Comparison of ENCODE assay signal across 35 cellular contexts in genomic region chr18:22699629-22700028, GRCh38.
"Had no signal": no experiment of that assay in that cellular context is flagged by ENCODE, and none has a peak within 500 bp of the region (broad histone marks: within the 10 kb centered on the region; RNA-seq: fewer than 3 reads in every experiment).

No MANE protein-coding gene starts in this region.

- H3K27me3 Mint-ChIP-seq: activated CD4-positive, alpha-beta memory T cell treated with anti-CD3 and anti-CD28 coated beads, Interleukin-2, amount 10 ng/mL, durations not matched to agents 7 days and 5 days; activated CD8-positive, alpha-beta memory T cell treated with anti-CD3 and anti-CD28 coated beads, Interleukin-2, amount 10 ng/mL, durations not matched to agents 7 days and 5 days had no signal

- H3K4me3 Mint-ChIP-seq: activated CD4-positive, alpha-beta memory T cell treated with anti-CD3 and anti-CD28 coated beads, Interleukin-2, amount 10 ng/mL, durations not matched to agents 7 days and 5 days; activated CD8-positive, alpha-beta memory T cell treated with anti-CD3 and anti-CD28 coated beads, Interleukin-2, amount 10 ng/mL, durations not matched to agents 7 days and 5 days; activated naive CD4-positive, alpha-beta T cell treated with anti-CD3 and anti-CD28 coated beads, Interleukin-2, amount 10 ng/mL, durations not matched to agents 7 days and 5 days; activated naive CD8-positive, alpha-beta T cell; activated naive CD8-positive, alpha-beta T cell treated with anti-CD3 and anti-CD28 coated beads, Interleukin-2, amount 50 U/mL, for 24 hours; brain had no signal

- ATAC-seq: activated CD8-positive, alpha-beta memory T cell treated with anti-CD3 and anti-CD28 coated beads, Interleukin-2, amount 10 ng/mL, durations not matched to agents 7 days and 5 days; activated naive CD8-positive, alpha-beta T cell treated with anti-CD3 and anti-CD28 coated beads, Interleukin-2, amount 50 U/mL, for 24 hours; Right ventricle myocardium inferior had no signal

- H3K27ac ChIP-seq: PC-9, RWPE1, WERI-Rb-1 had no signal

- FAIRE-seq: bronchial epithelial cell, RCC 7860 had no signal

- H3K36me3 ChIP-seq: WERI-Rb-1 had no signal

- H3K4me3 ChIP-seq: PC-9 had no signal

- H3K36me3 Mint-ChIP-seq: activated CD8-positive, alpha-beta memory T cell treated with anti-CD3 and anti-CD28 coated beads, Interleukin-2, amount 10 ng/mL, durations not matched to agents 7 days and 5 days; activated naive CD4-positive, alpha-beta T cell treated with anti-CD3 and anti-CD28 coated beads, Interleukin-2, amount 10 ng/mL, durations not matched to agents 7 days and 5 days; activated naive CD8-positive, alpha-beta T cell; brain had no signal

- H3K9me3 Mint-ChIP-seq: activated CD4-positive, alpha-beta memory T cell treated with anti-CD3 and anti-CD28 coated beads, Interleukin-2, amount 10 ng/mL, durations not matched to agents 7 days and 5 days; activated naive CD4-positive, alpha-beta T cell treated with anti-CD3 and anti-CD28 coated beads, Interleukin-2, amount 10 ng/mL, durations not matched to agents 7 days and 5 days; activated naive CD8-positive, alpha-beta T cell treated with anti-CD3 and anti-CD28 coated beads, Interleukin-2, amount 50 U/mL, for 24 hours had no signal

- DNase-seq: activated CD4-positive, alpha-beta memory T cell treated with anti-CD3 and anti-CD28 coated beads, Interleukin-2, amount 10 ng/mL, durations not matched to agents 7 days and 5 days; activated CD4-positive, alpha-beta T cell treated with anti-CD3 and anti-CD28 coated beads for 1 hour; activated CD4-positive, alpha-beta T cell treated with anti-CD3 and anti-CD28 coated beads for 48 hours; activated CD4-positive, CD25-positive, alpha-beta regulatory T cell; activated CD8-positive, alpha-beta memory T cell treated with anti-CD3 and anti-CD28 coated beads for 24 hours; activated CD8-positive, alpha-beta memory T cell treated with anti-CD3 and anti-CD28 coated beads, Interleukin-2, amount 10 ng/mL, durations not matched to agents 7 days and 5 days; activated CD8-positive, alpha-beta memory T cell treated with anti-CD3 and anti-CD28 coated beads, Interleukin-2, amount 50 U/mL, for 48 hours; activated effector memory CD4-positive, alpha-beta T cell treated with Interleukin-2 at 50 U/mL for 16 hours; activated naive CD4-positive, alpha-beta T cell treated with anti-CD3 and anti-CD28 coated beads, Interleukin-2, amount 10 ng/mL, durations not matched to agents 7 days and 5 days; activated naive CD8-positive, alpha-beta T cell treated with anti-CD3 and anti-CD28 coated beads, Interleukin-2, amount 50 U/mL, for 24 hours; activated T-cell treated with anti-CD3 and anti-CD28 coated beads, Interleukin-2, amount 50 U/mL, for 48 hours; anterior cingulate cortex; caudate nucleus; cerebellar nuclear complex; NCI-H1105; NCI-H1417 treated with DMSO at 0.1 percent for 48 hours; NCI-H187 treated with DMSO at 0.1 percent for 48 hours; NCI-H2081; NCI-H2171 treated with DMSO at 0.1 percent for 48 hours; NCI-H2227 treated with DMSO at 0.1 percent for 48 hours; NCI-H446 treated with DMSO at 0.1 percent for 48 hours; NCI-H524; NCI-H69; NK-92 treated with Interleukin-12 subunit alpha and Interleukin-12 subunit beta, amount 100 ng/mL, for 24 hours; PC-9; SW 1271; T-helper 1 cell; T1000; WERI-Rb-1 had no signal

- H3K4me2 ChIP-seq: PC-9 had no signal

- H3K4me1 Mint-ChIP-seq: activated CD4-positive, alpha-beta memory T cell treated with anti-CD3 and anti-CD28 coated beads, Interleukin-2, amount 10 ng/mL, durations not matched to agents 7 days and 5 days; activated CD8-positive, alpha-beta memory T cell treated with anti-CD3 and anti-CD28 coated beads, Interleukin-2, amount 10 ng/mL, durations not matched to agents 7 days and 5 days; activated naive CD4-positive, alpha-beta T cell treated with anti-CD3 and anti-CD28 coated beads, Interleukin-2, amount 10 ng/mL, durations not matched to agents 7 days and 5 days; activated naive CD8-positive, alpha-beta T cell treated with anti-CD3 and anti-CD28 coated beads, Interleukin-2, amount 50 U/mL, for 24 hours; brain had no signal

- H3K27ac Mint-ChIP-seq: activated CD4-positive, alpha-beta memory T cell treated with anti-CD3 and anti-CD28 coated beads, Interleukin-2, amount 10 ng/mL, durations not matched to agents 7 days and 5 days; activated CD8-positive, alpha-beta memory T cell treated with anti-CD3 and anti-CD28 coated beads, Interleukin-2, amount 10 ng/mL, durations not matched to agents 7 days and 5 days; activated naive CD4-positive, alpha-beta T cell treated with anti-CD3 and anti-CD28 coated beads, Interleukin-2, amount 10 ng/mL, durations not matched to agents 7 days and 5 days; activated naive CD8-positive, alpha-beta T cell; activated naive CD8-positive, alpha-beta T cell treated with anti-CD3 and anti-CD28 coated beads, Interleukin-2, amount 50 U/mL, for 24 hours; brain had no signal

- H2AFZ ChIP-seq: PC-9 had no signal
